7 cellular contexts compared by ENCODE assay signal in the genomic region with DNA sequence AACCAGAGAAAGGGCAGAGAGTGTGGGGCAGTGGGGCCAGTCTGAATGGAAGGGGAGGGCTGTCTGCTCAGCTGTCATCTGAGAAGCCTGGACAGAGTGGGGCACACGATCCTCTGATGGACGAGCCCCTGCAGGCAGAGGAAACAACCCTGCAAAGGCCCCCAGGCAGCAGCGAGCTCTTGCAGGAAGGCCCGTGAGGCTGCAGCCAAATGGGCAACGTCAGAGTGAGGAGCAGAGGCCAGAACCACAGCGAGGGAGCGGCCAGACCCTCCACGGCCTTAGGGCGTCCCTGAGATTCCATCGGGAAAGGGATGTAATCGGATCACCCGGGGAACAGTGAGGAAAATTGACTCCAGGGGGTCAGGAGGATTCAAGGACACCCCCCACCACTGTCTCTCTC. TPM values are rescaled to one million over a fixed set of nuclear protein-coding genes. Genes with fewer than 3 reads are reported as not detected.
"Had no signal": no experiment of that assay in that cellular context is flagged by ENCODE, and none has a peak within 500 bp of the region (broad histone marks: within the 10 kb centered on the region; RNA-seq: fewer than 3 reads in every experiment).

No MANE protein-coding gene starts in this region.

RNA-seq across cellular contexts. Expression of gene LILRB1, which starts 5.8 kb away (rescaled TPM):
- total RNA-seq: dermis microvascular lymphatic vessel endothelial cell, endodermal cell, hepatocyte, lung microvascular endothelial cell, mesothelial cell of epicardium, myocyte had no signal
- polyA plus RNA-seq: hepatocyte had no signal

RNA-seq across cellular contexts. Expression of gene LILRB4, which starts 26.7 kb away (rescaled TPM):
- total RNA-seq: dermis microvascular lymphatic vessel endothelial cell, endodermal cell, glomerular endothelial cell, hepatocyte, lung microvascular endothelial cell, mesothelial cell of epicardium, myocyte had no signal
- polyA plus RNA-seq: hepatocyte had no signal

RNA-seq across cellular contexts. Expression of gene LILRA1, which starts 42.7 kb away (rescaled TPM):
- total RNA-seq: dermis microvascular lymphatic vessel endothelial cell, endodermal cell, glomerular endothelial cell, hepatocyte, lung microvascular endothelial cell, mesothelial cell of epicardium, myocyte had no signal
- polyA plus RNA-seq: hepatocyte had no signal
